34 cellular contexts compared by ENCODE assay signal in the genomic region with DNA sequence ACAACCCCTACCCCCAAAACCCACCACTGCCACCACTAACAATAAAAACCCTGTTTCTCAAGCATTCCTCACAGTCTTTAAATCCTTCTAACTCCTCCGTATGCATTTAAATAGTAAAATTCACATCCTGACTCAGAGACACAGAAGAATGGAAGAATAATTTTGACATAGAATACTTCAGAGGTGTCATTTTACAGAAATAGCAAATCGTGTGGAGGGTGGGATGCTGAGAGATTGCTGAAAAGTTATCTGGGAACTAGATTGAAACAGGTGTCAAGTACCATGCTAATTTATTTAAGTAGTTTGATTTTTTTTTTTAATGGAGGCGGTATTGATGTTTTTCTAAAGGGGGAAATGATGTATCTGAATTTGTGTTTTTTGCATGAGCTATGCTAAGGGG.
"Had no signal": no experiment of that assay in that cellular context is flagged by ENCODE, and none has a peak within 500 bp of the region (broad histone marks: within the 10 kb centered on the region; RNA-seq: fewer than 3 reads in every experiment).

No MANE protein-coding gene starts in this region.

- DNase-seq: activated CD4-positive, alpha-beta memory T cell treated with anti-CD3 and anti-CD28 coated beads, Interleukin-2, amount 10 ng/mL, durations not matched to agents 7 days and 5 days; activated CD4-positive, alpha-beta T cell treated with anti-CD3 and anti-CD28 coated beads for 1 hour; activated CD4-positive, alpha-beta T cell treated with anti-CD3 and anti-CD28 coated beads for 36 hours; activated CD4-positive, alpha-beta T cell treated with anti-CD3 and anti-CD28 coated beads for 48 hours; activated CD4-positive, alpha-beta T cell treated with anti-CD3 and anti-CD28 coated beads, Interleukin-2, amount 10 ng/mL, durations not matched to agents 7 days and 5 days; activated CD4-positive, alpha-beta T cell treated with anti-CD3 and anti-CD28 coated beads, Interleukin-2, amount 50 U/mL, for 48 hours; activated CD4-positive, CD25-positive, alpha-beta regulatory T cell; activated CD8-positive, alpha-beta memory T cell treated with anti-CD3 and anti-CD28 coated beads for 24 hours; activated CD8-positive, alpha-beta memory T cell treated with anti-CD3 and anti-CD28 coated beads, Interleukin-2, amount 10 ng/mL, durations not matched to agents 7 days and 5 days; activated CD8-positive, alpha-beta memory T cell treated with anti-CD3 and anti-CD28 coated beads, Interleukin-2, amount 50 U/mL, for 48 hours; activated CD8-positive, alpha-beta T cell treated with anti-CD3 and anti-CD28 coated beads, Interleukin-2, amount 10 ng/mL, durations not matched to agents 7 days and 5 days; activated effector memory CD4-positive, alpha-beta T cell treated with Interleukin-2 at 50 U/mL for 16 hours; activated gamma-delta T cell; activated naive CD4-positive, alpha-beta T cell treated with anti-CD3 and anti-CD28 coated beads, Interleukin-2, amount 10 ng/mL, durations not matched to agents 7 days and 5 days; activated naive CD4-positive, alpha-beta T cell treated with Interleukin-2 at 50 U/mL for 16 hours; activated naive CD8-positive, alpha-beta T cell treated with anti-CD3 and anti-CD28 coated beads, Interleukin-2, amount 10 ng/mL, durations not matched to agents 7 days and 5 days; activated T-cell treated with anti-CD3 and anti-CD28 coated beads, Interleukin-2, amount 50 U/mL, for 4 hours; adrenal gland; amniotic stem cell; aorta; body of pancreas; brain microvascular endothelial cell; central memory CD4-positive, alpha-beta T cell; T-helper 1 cell; T-helper 2 cell; T-helper 9 cell had no signal

- H3K27me3 Mint-ChIP-seq: activated CD4-positive, alpha-beta memory T cell treated with anti-CD3 and anti-CD28 coated beads, Interleukin-2, amount 10 ng/mL, durations not matched to agents 7 days and 5 days; activated CD4-positive, alpha-beta T cell treated with anti-CD3 and anti-CD28 coated beads for 36 hours; activated CD4-positive, alpha-beta T cell treated with anti-CD3 and anti-CD28 coated beads, Interleukin-2, amount 10 ng/mL, durations not matched to agents 7 days and 5 days; activated CD8-positive, alpha-beta memory T cell treated with anti-CD3 and anti-CD28 coated beads, Interleukin-2, amount 10 ng/mL, durations not matched to agents 7 days and 5 days; activated naive CD4-positive, alpha-beta T cell treated with anti-CD3 and anti-CD28 coated beads, Interleukin-2, amount 10 ng/mL, durations not matched to agents 7 days and 5 days; activated naive CD4-positive, alpha-beta T cell treated with anti-CD3 and anti-CD28 coated beads, Interleukin-2, amount 50 U/mL, for 24 hours; activated naive CD8-positive, alpha-beta T cell; activated naive CD8-positive, alpha-beta T cell treated with anti-CD3 and anti-CD28 coated beads, Interleukin-2, amount 10 ng/mL, durations not matched to agents 7 days and 5 days had no signal

- H3K27me3 ChIP-seq: adrenal gland, body of pancreas, brain microvascular endothelial cell, breast epithelium had no signal

- H3K9me3 ChIP-seq: adrenal gland, body of pancreas had no signal

- H3K36me3 ChIP-seq: adrenal gland, brain microvascular endothelial cell, breast epithelium had no signal

- H3K27ac ChIP-seq: adrenal gland, body of pancreas, brain microvascular endothelial cell, breast epithelium, VCaP had no signal

- H3K9me3 Mint-ChIP-seq: activated CD4-positive, alpha-beta memory T cell treated with anti-CD3 and anti-CD28 coated beads, Interleukin-2, amount 10 ng/mL, durations not matched to agents 7 days and 5 days; activated CD4-positive, alpha-beta T cell treated with anti-CD3 and anti-CD28 coated beads, Interleukin-2, amount 10 ng/mL, durations not matched to agents 7 days and 5 days had no signal

- H3K4me3 ChIP-seq: adrenal gland, body of pancreas, breast epithelium had no signal

- H3K4me1 Mint-ChIP-seq: activated CD4-positive, alpha-beta memory T cell treated with anti-CD3 and anti-CD28 coated beads, Interleukin-2, amount 10 ng/mL, durations not matched to agents 7 days and 5 days; activated CD4-positive, alpha-beta T cell treated with anti-CD3 and anti-CD28 coated beads for 36 hours; activated CD4-positive, alpha-beta T cell treated with anti-CD3 and anti-CD28 coated beads, Interleukin-2, amount 10 ng/mL, durations not matched to agents 7 days and 5 days; activated CD8-positive, alpha-beta memory T cell treated with anti-CD3 and anti-CD28 coated beads, Interleukin-2, amount 10 ng/mL, durations not matched to agents 7 days and 5 days; activated naive CD4-positive, alpha-beta T cell treated with anti-CD3 and anti-CD28 coated beads, Interleukin-2, amount 10 ng/mL, durations not matched to agents 7 days and 5 days; activated naive CD4-positive, alpha-beta T cell treated with anti-CD3 and anti-CD28 coated beads, Interleukin-2, amount 50 U/mL, for 24 hours; activated naive CD8-positive, alpha-beta T cell treated with anti-CD3 and anti-CD28 coated beads, Interleukin-2, amount 10 ng/mL, durations not matched to agents 7 days and 5 days had no signal

- H3K4me3 Mint-ChIP-seq: activated CD4-positive, alpha-beta memory T cell treated with anti-CD3 and anti-CD28 coated beads, Interleukin-2, amount 10 ng/mL, durations not matched to agents 7 days and 5 days; activated CD4-positive, alpha-beta T cell treated with anti-CD3 and anti-CD28 coated beads for 36 hours; activated CD4-positive, alpha-beta T cell treated with anti-CD3 and anti-CD28 coated beads, Interleukin-2, amount 10 ng/mL, durations not matched to agents 7 days and 5 days; activated CD8-positive, alpha-beta memory T cell treated with anti-CD3 and anti-CD28 coated beads, Interleukin-2, amount 10 ng/mL, durations not matched to agents 7 days and 5 days; activated CD8-positive, alpha-beta T cell treated with anti-CD3 and anti-CD28 coated beads, Interleukin-2, amount 10 ng/mL, durations not matched to agents 7 days and 5 days; activated naive CD4-positive, alpha-beta T cell treated with anti-CD3 and anti-CD28 coated beads, Interleukin-2, amount 10 ng/mL, durations not matched to agents 7 days and 5 days; activated naive CD4-positive, alpha-beta T cell treated with anti-CD3 and anti-CD28 coated beads, Interleukin-2, amount 50 U/mL, for 24 hours; activated naive CD8-positive, alpha-beta T cell; activated naive CD8-positive, alpha-beta T cell treated with anti-CD3 and anti-CD28 coated beads, Interleukin-2, amount 10 ng/mL, durations not matched to agents 7 days and 5 days; activated T-cell treated with anti-CD3 and anti-CD28 coated beads, Interleukin-2, amount 50 U/mL, for 4 hours; T-helper 1 cell treated with Interleukin-12 subunit alpha and Interleukin-12 subunit beta and Interleukin-4 antibody, amounts not matched to agents 30 μg/mL and 1 μg/mL, for 36 hours; T-helper 2 cell treated with Interferon-gamma antibody and Interleukin-4, amounts not matched to agents 5 μg/mL and 100 μg/mL, for 36 hours had no signal

- H3K4me1 ChIP-seq: adrenal gland, body of pancreas, breast epithelium had no signal

- ATAC-seq: activated CD4-positive, alpha-beta T cell treated with anti-CD3 and anti-CD28 coated beads for 36 hours; activated CD4-positive, CD25-positive, alpha-beta regulatory T cell treated with anti-CD3 and anti-CD28 coated beads, Interleukin-2, amount 50 U/mL, for 24 hours; activated CD8-positive, alpha-beta memory T cell treated with anti-CD3 and anti-CD28 coated beads, Interleukin-2, amount 10 ng/mL, durations not matched to agents 7 days and 5 days; activated CD8-positive, alpha-beta T cell treated with anti-CD3 and anti-CD28 coated beads, Interleukin-2, amount 10 ng/mL, durations not matched to agents 7 days and 5 days; activated T-cell treated with anti-CD3 and anti-CD28 coated beads, Interleukin-2, amount 50 U/mL, for 4 hours; body of pancreas had no signal

- H3K27ac Mint-ChIP-seq: activated CD4-positive, alpha-beta memory T cell treated with anti-CD3 and anti-CD28 coated beads, Interleukin-2, amount 10 ng/mL, durations not matched to agents 7 days and 5 days; activated CD4-positive, alpha-beta T cell treated with anti-CD3 and anti-CD28 coated beads for 36 hours; activated CD4-positive, alpha-beta T cell treated with anti-CD3 and anti-CD28 coated beads, Interleukin-2, amount 10 ng/mL, durations not matched to agents 7 days and 5 days; activated CD8-positive, alpha-beta memory T cell treated with anti-CD3 and anti-CD28 coated beads, Interleukin-2, amount 10 ng/mL, durations not matched to agents 7 days and 5 days; activated CD8-positive, alpha-beta T cell treated with anti-CD3 and anti-CD28 coated beads, Interleukin-2, amount 10 ng/mL, durations not matched to agents 7 days and 5 days; activated naive CD4-positive, alpha-beta T cell treated with anti-CD3 and anti-CD28 coated beads, Interleukin-2, amount 10 ng/mL, durations not matched to agents 7 days and 5 days; activated naive CD4-positive, alpha-beta T cell treated with anti-CD3 and anti-CD28 coated beads, Interleukin-2, amount 50 U/mL, for 24 hours; activated naive CD8-positive, alpha-beta T cell; activated naive CD8-positive, alpha-beta T cell treated with anti-CD3 and anti-CD28 coated beads, Interleukin-2, amount 10 ng/mL, durations not matched to agents 7 days and 5 days; activated T-helper 2 cell treated with anti-CD3 and anti-CD28 coated beads, Interferon-gamma antibody, Interleukin-2, Interleukin-4, amounts not matched to agents 10 μg/mL and 5 μg/mL and 100 μg/mL, durations not matched to agents 14 hours and 24 hours and 36 hours; T-helper 1 cell treated with Interleukin-12 subunit alpha and Interleukin-12 subunit beta and Interleukin-4 antibody, amounts not matched to agents 30 μg/mL and 1 μg/mL, for 36 hours; T-helper 2 cell treated with Interferon-gamma antibody and Interleukin-4, amounts not matched to agents 5 μg/mL and 100 μg/mL, for 36 hours had no signal

- H3K36me3 Mint-ChIP-seq: activated CD8-positive, alpha-beta memory T cell treated with anti-CD3 and anti-CD28 coated beads, Interleukin-2, amount 10 ng/mL, durations not matched to agents 7 days and 5 days; activated naive CD4-positive, alpha-beta T cell treated with anti-CD3 and anti-CD28 coated beads, Interleukin-2, amount 10 ng/mL, durations not matched to agents 7 days and 5 days; activated naive CD4-positive, alpha-beta T cell treated with anti-CD3 and anti-CD28 coated beads, Interleukin-2, amount 50 U/mL, for 24 hours; activated naive CD8-positive, alpha-beta T cell; activated naive CD8-positive, alpha-beta T cell treated with anti-CD3 and anti-CD28 coated beads, Interleukin-2, amount 10 ng/mL, durations not matched to agents 7 days and 5 days had no signal
